17 cellular contexts compared by ENCODE assay signal in the genomic region with DNA sequence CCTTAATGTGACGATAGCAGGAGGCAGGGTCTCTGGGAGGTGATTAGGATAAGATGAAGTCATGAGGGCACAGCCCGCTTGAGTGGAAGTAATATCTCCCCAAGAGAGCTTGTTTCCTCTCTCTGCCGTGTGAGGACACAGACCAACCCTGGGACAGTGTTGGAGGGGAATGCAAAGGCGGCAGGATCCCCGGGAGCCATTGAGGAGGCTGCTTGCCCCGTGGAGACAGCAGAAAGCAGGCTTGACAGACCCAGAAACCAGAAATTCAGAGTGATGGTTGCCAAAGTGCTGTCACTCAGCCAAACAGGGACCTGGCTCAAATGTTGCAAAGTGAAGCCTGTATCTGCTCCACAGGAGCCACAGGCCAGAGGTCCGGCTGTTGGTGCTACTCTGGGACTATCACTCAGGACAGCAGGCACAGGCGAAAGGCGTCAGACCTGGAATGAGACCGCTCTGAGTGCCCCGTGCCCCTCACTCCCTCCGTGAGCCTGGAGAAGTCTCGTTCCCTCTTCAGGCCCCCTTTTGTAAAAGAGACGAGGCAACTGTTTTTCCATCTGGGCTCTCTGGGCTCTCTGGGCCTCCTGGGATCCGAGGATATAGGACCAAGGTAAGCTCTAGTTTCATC.
DNase-seq lines count a peak whose midpoint lies in the region; ATAC-seq and TF ChIP-seq lines count a peak whose summit lies in the region.
"Had no signal": no experiment of that assay in that cellular context is flagged by ENCODE, and none has a peak within 500 bp of the region (broad histone marks: within the 10 kb centered on the region; RNA-seq: fewer than 3 reads in every experiment).

No MANE protein-coding gene starts in this region.

- H3K9ac ChIP-seq in BLaER1 treated with 17β-estradiol and CSF1 and Interleukin-3, amounts not matched to agents 10 nM and 100 nM = no peak overlapping the region
- H3K9ac ChIP-seq in mammary epithelial cell (ENCODE audit: insufficient read depth, low read length) (peak overlapping the region; percentile 25), neural progenitor cell (no peak overlapping the region)

- dilution Hi-C loops in mammary epithelial cell (cut with HindIII; ENCODE audit: low sequenced_read_pairs) = loop anchor here (5.0 kb wide), 2 partner anchors 47 to 408 kb away; no protein-coding TSS in a partner anchor

- no peaks in the 10 kb centered on the region for H3K9me3 Mint-ChIP-seq in neural progenitor cell
- H3K9me3 Mint-ChIP-seq in CD8-positive, alpha-beta memory T cell = peaks cover 0 to 2% (median 0%) of the 10 kb centered on the region in 5 donors
- H3K9me3 Mint-ChIP-seq in natural killer cell = no peaks in the 10 kb centered on the region
- H3K9me3 Mint-ChIP-seq: activated naive CD8-positive, alpha-beta T cell treated with anti-CD3 and anti-CD28 coated beads, Interleukin-2, amount 50 U/mL, for 24 hours had no signal

- no peak overlapping the region for H3K4me3 ChIP-seq in BLaER1 treated with 17β-estradiol and CSF1 and Interleukin-3, amounts not matched to agents 10 nM and 100 nM
- H3K4me3 ChIP-seq in mammary epithelial cell (replicated peaks in 1 of 3; ENCODE audit: insufficient read depth in 1 of 3, low read depth in 2 of 3, low read length in 3 of 3) = no peak overlapping the region
- H3K4me3 ChIP-seq in neural progenitor cell = no peak overlapping the region
- no peak overlapping the region for H3K4me3 ChIP-seq in CD8-positive, alpha-beta memory T cell (ENCODE audit: low read length)
- H3K4me3 ChIP-seq: GM12878, prostate gland, upper lobe of right lung had no signal

- DNase-seq in M059J (ENCODE audit: low read depth) (peak; percentile 32), mammary epithelial cell (no peak), neural progenitor cell (ENCODE audit: low spot score) (no peak), GM10248 (ENCODE audit: extremely low spot score) (no peak), natural killer cell (no peak)
- no peak for DNase-seq in CD8-positive, alpha-beta memory T cell
- DNase-seq: activated CD4-positive, alpha-beta T cell treated with anti-CD3 and anti-CD28 coated beads for 1 hour; activated naive CD8-positive, alpha-beta T cell treated with anti-CD3 and anti-CD28 coated beads, Interleukin-2, amount 50 U/mL, for 24 hours; BE2C; DND-41; NCI-H2107; NK-92 treated with Interleukin-12 subunit alpha and Interleukin-12 subunit beta, amount 100 ng/mL, for 24 hours; upper lobe of right lung had no signal

- no peaks in the 10 kb centered on the region for H3K36me3 ChIP-seq in BLaER1 treated with 17β-estradiol and CSF1 and Interleukin-3, amounts not matched to agents 10 nM and 100 nM
- H3K36me3 ChIP-seq in mammary epithelial cell (ENCODE audit: insufficient read depth, low read length) = no peaks in the 10 kb centered on the region
- H3K36me3 ChIP-seq in neural progenitor cell = no peaks in the 10 kb centered on the region
- H3K36me3 ChIP-seq in CD8-positive, alpha-beta memory T cell (ENCODE audit: insufficient read depth, low read length) = no peaks in the 10 kb centered on the region
- H3K36me3 ChIP-seq: BE2C, prostate gland, upper lobe of right lung had no signal

- H3K9me3 ChIP-seq in BLaER1 treated with 17β-estradiol and CSF1 and Interleukin-3, amounts not matched to agents 10 nM and 100 nM (replicated peaks in 1 of 11) = peaks cover 0 to 12% (median 5%) of the 10 kb centered on the region in 11 experiments; a peak in 5 of 22 replicates
- H3K9me3 ChIP-seq in mammary epithelial cell (replicated peaks; ENCODE audit: insufficient read depth, low read length) = no peaks in the 10 kb centered on the region
- no peaks in the 10 kb centered on the region for H3K9me3 ChIP-seq in neural progenitor cell (ENCODE audit: low read depth)
- H3K9me3 ChIP-seq in CD8-positive, alpha-beta memory T cell (ENCODE audit: low read length) = no peaks in the 10 kb centered on the region
- H3K9me3 ChIP-seq: BE2C, prostate gland, upper lobe of right lung had no signal

- H3K4me3 Mint-ChIP-seq in neural progenitor cell = peak overlapping the region; percentile 55
- peak overlapping the region in 1 of 7 donors; percentile 46 for H3K4me3 Mint-ChIP-seq in CD8-positive, alpha-beta memory T cell
- no peak overlapping the region for H3K4me3 Mint-ChIP-seq in natural killer cell
- H3K4me3 Mint-ChIP-seq: activated naive CD8-positive, alpha-beta T cell treated with anti-CD3 and anti-CD28 coated beads, Interleukin-2, amount 50 U/mL, for 24 hours had no signal

- no peaks in the 10 kb centered on the region for H3K27me3 ChIP-seq in BLaER1 treated with 17β-estradiol and CSF1 and Interleukin-3, amounts not matched to agents 10 nM and 100 nM
- no peaks in the 10 kb centered on the region for H3K27me3 ChIP-seq in mammary epithelial cell (ENCODE audit: insufficient read depth, low read length)
- no peaks in the 10 kb centered on the region for H3K27me3 ChIP-seq in neural progenitor cell
- H3K27me3 ChIP-seq in CD8-positive, alpha-beta memory T cell (ENCODE audit: insufficient read depth, low read length, poor library complexity, severe bottlenecking) = no peaks in the 10 kb centered on the region
- H3K27me3 ChIP-seq: BE2C, upper lobe of right lung had no signal

- no peak overlapping the region for H3K27ac ChIP-seq in BLaER1 treated with 17β-estradiol and CSF1 and Interleukin-3, amounts not matched to agents 10 nM and 100 nM
- H3K27ac ChIP-seq in mammary epithelial cell (ENCODE audit: insufficient read depth, low read depth, low read length) (peak overlapping the region; percentile 75), neural progenitor cell (no peak overlapping the region)
- H3K27ac ChIP-seq in CD8-positive, alpha-beta memory T cell (ENCODE audit: low read depth, low read length) = no peak overlapping the region
- H3K27ac ChIP-seq: prostate gland had no signal

- TF ChIP-seq CTCF in mammary epithelial cell (conservative IDR thresholded peaks at IDR 0.05 in 1 of 2, IDR thresholded peaks at IDR 0.05 in 1 of 2; ENCODE audit: extremely low read depth in 1 of 2, insufficient read depth in 1 of 2, low read depth in 1 of 2, low read length in 2 of 2) (no peak), neural progenitor cell (IDR thresholded peaks at IDR 0.05) (no peak), GM10248 (IDR thresholded peaks at IDR 0.05; ENCODE audit: control extremely low read depth, extremely low read depth, low read depth, missing control alignments) (no peak), natural killer cell (IDR thresholded peaks at IDR 0.05) (no peak)

- BruUV-seq in mammary epithelial cell (replicated peaks; lab: Mats Ljungman, UMichigan) = TSS peak; percentile 90

- H2AFZ ChIP-seq in mammary epithelial cell (ENCODE audit: low read depth, low read length) (peak overlapping the region; percentile 20), neural progenitor cell (replicated peaks) (peak overlapping the region; percentile 36)

- intact Hi-C loops in mammary epithelial cell (cut with micrococcal nuclease) (no loop called here), natural killer cell (cut with micrococcal nuclease) (no loop called here)

- in situ Hi-C loops in mammary epithelial cell (cut with MboI; ENCODE audit: low sequenced_read_pairs in 2 of 2) = loop anchor here in 1 of 2 donors (5.0 to 10.0 kb wide), 2 partner anchors 52 to 70 kb away; no protein-coding TSS in a partner anchor

- POLR2A ChIA-PET in CD8-positive, alpha-beta memory T cell (lab: Charles Lee) = no interaction called here
- POLR2A ChIA-PET in GM10248 (lab: Yijun Ruan, JAX) = no interaction called here

- H3K36me3 Mint-ChIP-seq in neural progenitor cell (no peaks in the 10 kb centered on the region), natural killer cell (no peaks in the 10 kb centered on the region)
- no peaks in the 10 kb centered on the region for H3K36me3 Mint-ChIP-seq in CD8-positive, alpha-beta memory T cell

- no peaks in the 10 kb centered on the region for H4K20me1 ChIP-seq in BLaER1 treated with 17β-estradiol and CSF1 and Interleukin-3, amounts not matched to agents 10 nM and 100 nM
- H4K20me1 ChIP-seq in mammary epithelial cell (ENCODE audit: insufficient read depth, low read length) = no peaks in the 10 kb centered on the region
- no peaks in the 10 kb centered on the region for H4K20me1 ChIP-seq in neural progenitor cell (ENCODE audit: low read depth)

- peaks cover 0 to 39% (median 33%) of the 10 kb centered on the region in 10 experiments; a peak in 15 of 20 replicates for H3K4me1 ChIP-seq in BLaER1 treated with 17β-estradiol and CSF1 and Interleukin-3, amounts not matched to agents 10 nM and 100 nM
- H3K4me1 ChIP-seq in mammary epithelial cell (ENCODE audit: insufficient read depth, low read length) (peaks cover 22% of the 10 kb centered on the region), neural progenitor cell (no peaks in the 10 kb centered on the region)
- H3K4me1 ChIP-seq in CD8-positive, alpha-beta memory T cell (ENCODE audit: insufficient read depth, low read length) = no peaks in the 10 kb centered on the region
- H3K4me1 ChIP-seq: BE2C, prostate gland had no signal

- H3K4me2 ChIP-seq in BLaER1 treated with 17β-estradiol and CSF1 and Interleukin-3, amounts not matched to agents 10 nM and 100 nM = peak overlapping the region in 9 of 11 experiments; percentile 4 to 64 (median 42); a peak in 14 of 22 replicates
- H3K4me2 ChIP-seq in mammary epithelial cell (ENCODE audit: insufficient read depth, low read depth, low read length) (peak overlapping the region; percentile 50), neural progenitor cell (no peak overlapping the region)

- CTCF ChIA-PET in mammary epithelial cell (lab: Charles Lee; ENCODE audit: low non-redundant PET) = interaction anchor here (0.6 kb wide), 1 partner anchor 10 kb away, joined by 5 read pairs; no protein-coding TSS in a partner anchor
- CTCF ChIA-PET in CD8-positive, alpha-beta memory T cell (lab: Charles Lee) = no interaction called here
- CTCF ChIA-PET in GM10248 (lab: Yijun Ruan, JAX) = no interaction called here

- no peaks in the 10 kb centered on the region for H3F3A ChIP-seq in neural progenitor cell (ENCODE audit: low read depth)

- H3K27ac Mint-ChIP-seq in neural progenitor cell (peak overlapping the region; percentile 57), natural killer cell (no peak overlapping the region)
- no peak overlapping the region for H3K27ac Mint-ChIP-seq in CD8-positive, alpha-beta memory T cell
- H3K27ac Mint-ChIP-seq: activated naive CD8-positive, alpha-beta T cell treated with anti-CD3 and anti-CD28 coated beads, Interleukin-2, amount 50 U/mL, for 24 hours had no signal

- peaks cover 3% of the 10 kb centered on the region for H3K27me3 Mint-ChIP-seq in neural progenitor cell (ENCODE audit: insufficient read depth, low read depth)
- peaks cover 8 to 14% of the 10 kb centered on the region in 2 donors for H3K27me3 Mint-ChIP-seq in CD8-positive, alpha-beta memory T cell
- peaks cover 0 to 7% of the 10 kb centered on the region in 2 donors for H3K27me3 Mint-ChIP-seq in natural killer cell (ENCODE audit: low read depth in 2 of 2)
- H3K27me3 Mint-ChIP-seq: activated naive CD8-positive, alpha-beta T cell treated with anti-CD3 and anti-CD28 coated beads, Interleukin-2, amount 50 U/mL, for 24 hours had no signal

- WGBS in mammary epithelial cell (ENCODE audit: low coverage, missing lambda C conversion rate) = 73% methylated on average over 13 of the region's 15 CpGs

- H3K79me2 ChIP-seq in mammary epithelial cell (ENCODE audit: insufficient read depth, low read length) (no peaks in the 10 kb centered on the region), neural progenitor cell (ENCODE audit: low read depth) (no peaks in the 10 kb centered on the region)

- H3K4me1 Mint-ChIP-seq in neural progenitor cell (peaks cover 15% of the 10 kb centered on the region), natural killer cell (no peaks in the 10 kb centered on the region)
- no peaks in the 10 kb centered on the region for H3K4me1 Mint-ChIP-seq in CD8-positive, alpha-beta memory T cell

- ATAC-seq in HG03025 (IDR thresholded peaks at IDR 0.05; ENCODE audit: low FRiP score, unreplicated experiment) (no peak), natural killer cell (no peak)
